Comparison of ENCODE assay signal across 11 cellular contexts in the genomic region with DNA sequence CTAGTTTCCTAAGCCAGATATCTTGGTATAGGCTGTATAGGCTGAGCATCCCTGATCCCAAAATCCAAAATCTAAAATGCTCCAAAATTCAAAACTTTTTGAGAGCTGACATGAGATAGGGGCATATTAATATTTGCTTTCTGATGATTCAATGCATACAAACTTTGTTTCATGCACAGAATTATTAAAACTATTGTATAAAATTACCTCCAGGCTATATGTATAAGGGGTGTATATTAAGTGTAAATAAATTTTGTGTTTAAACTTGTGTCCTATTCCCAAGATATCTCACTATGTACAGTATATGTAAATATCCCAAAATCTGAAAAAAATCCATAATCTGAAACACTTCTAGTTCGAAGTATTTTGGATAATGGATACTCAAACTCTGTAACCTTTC. TPM values are rescaled to one million over a fixed set of nuclear protein-coding genes. Genes with fewer than 3 reads are reported as not detected.
"Had no signal": no experiment of that assay in that cellular context is flagged by ENCODE, and none has a peak within 500 bp of the region (broad histone marks: within the 10 kb centered on the region; RNA-seq: fewer than 3 reads in every experiment).

No MANE protein-coding gene starts in this region.

- H3K4me1 ChIP-seq: HAP-1 had no signal

- H3K27ac Mint-ChIP-seq: HFFc6, IgD-negative memory B cell had no signal

- ATAC-seq: HCT116, HepG2 had no signal

- H3K9me3 Mint-ChIP-seq: HFFc6 had no signal

- H3K4me3 ChIP-seq: GM23248, HAP-1 had no signal

- DNase-seq: GM23248, GOT3, H7, HFFc6 had no signal

- H3K27ac ChIP-seq: GM23248, HL-60 had no signal

- H3K36me3 ChIP-seq: HAP-1 had no signal

- H3K9me3 ChIP-seq: HAP-1 had no signal

- H3K4me3 Mint-ChIP-seq: HFFc6, IgD-negative memory B cell had no signal

RNA-seq across cellular contexts. Expression of a gene that starts 2.6 kb away (rescaled TPM):
- total RNA-seq: GM23248, H4, H7, HepG2, HFFc6, HT1080 had no signal
- polyA plus RNA-seq: GM23248, HepG2 had no signal
